Comparison of ENCODE assay signal across 16 cellular contexts in genomic region chr2:7847321-7847720, GRCh38.
A peak's percentile ranks its signal among the peaks of the same experiment; 100 is the strongest.
DNase-seq lines count a peak whose midpoint lies in the region; ATAC-seq and TF ChIP-seq lines count a peak whose summit lies in the region.
"Had no signal": no experiment of that assay in that cellular context is flagged by ENCODE, and none has a peak within 500 bp of the region (broad histone marks: within the 10 kb centered on the region; RNA-seq: fewer than 3 reads in every experiment).

No MANE protein-coding gene starts in this region.

- no peaks in the 10 kb centered on the region for H4K20me1 ChIP-seq in IMR-90 (ENCODE audit: insufficient read depth, low read length)
- no peaks in the 10 kb centered on the region for H4K20me1 ChIP-seq in osteoblast (ENCODE audit: insufficient read depth, low read length)

- peak overlapping the region in 1 of 2 experiments; percentile 63; a peak in 1 of 4 replicates for H4K8ac ChIP-seq in IMR-90 (ENCODE audit: low read depth in 2 of 2, low read length in 2 of 2)

- H3K4me1 ChIP-seq in IMR-90 (ENCODE audit: control insufficient read depth, insufficient read depth, low read length) = peaks cover 8% of the 10 kb centered on the region
- peaks cover 7 to 9% of the 10 kb centered on the region in 2 donors for H3K4me1 ChIP-seq in adrenal gland (replicated peaks in 1 of 2)
- H3K4me1 ChIP-seq in osteoblast (ENCODE audit: insufficient read depth, low read length) = peaks cover 30% of the 10 kb centered on the region

- in situ Hi-C loops in IMR-90 (cut with MboI; ENCODE audit: low sequenced_read_pairs) = loop anchor here (25.0 kb wide), 1 partner anchor 840 kb away; the partner anchor contains the start of gene ID2

- CTCF ChIA-PET in IMR-90 (lab: Yijun Ruan, JAX) = interaction anchor here (0.6 to 2.7 kb wide), 3 partner anchors 11 to 415 kb away, joined by 4 to 8 read pairs (median 5); no protein-coding TSS in a partner anchor
- CTCF ChIA-PET in CD4-positive, alpha-beta T cell (lab: Charles Lee) = no interaction called here

- H3K27me3 ChIP-seq in IMR-90 (ENCODE audit: control insufficient read depth, insufficient read depth, low read length) (no peaks in the 10 kb centered on the region), adrenal gland (no peaks in the 10 kb centered on the region), osteoblast (ENCODE audit: insufficient read depth, low read length) (no peaks in the 10 kb centered on the region)
- no peaks in the 10 kb centered on the region for H3K27me3 ChIP-seq in CD4-positive, alpha-beta T cell (ENCODE audit: control insufficient read depth, insufficient read depth, low read length)

- no peaks in the 10 kb centered on the region for H3K79me1 ChIP-seq in IMR-90 (ENCODE audit: low read depth in 1 of 2, low read length in 2 of 2)

- H3K23ac ChIP-seq in IMR-90 (ENCODE audit: low read depth, low read length) = peak overlapping the region; percentile 31; the same call in 1 of the 2 replicates

- H3K4me3 ChIP-seq in IMR-90 (ENCODE audit: insufficient read depth, low read depth, low read length) (no peak overlapping the region), adrenal gland (no peak overlapping the region), osteoblast (ENCODE audit: insufficient read depth, low read length) (no peak overlapping the region)
- H3K4me3 ChIP-seq: mucosa of descending colon had no signal

- peak overlapping the region; percentile 38 for H2AFZ ChIP-seq in IMR-90 (replicated peaks; ENCODE audit: low read length, poor library complexity)
- H2AFZ ChIP-seq in osteoblast (ENCODE audit: low read length) = no peak overlapping the region

- POLR2A ChIA-PET in IMR-90 (lab: Charles Lee; ENCODE audit: unreplicated experiment) = no interaction called here
- POLR2A ChIA-PET in CD4-positive, alpha-beta T cell (lab: Charles Lee) = no interaction called here

- H3K27ac ChIP-seq in IMR-90 (ENCODE audit: insufficient read depth, low read length) (no peak overlapping the region), adrenal gland (peak overlapping the region in 3 of 5 donors; percentile 23 to 66 (median 61)), osteoblast (ENCODE audit: low read depth, low read length) (peak overlapping the region; percentile 24)
- no peak overlapping the region for H3K27ac ChIP-seq in CD4-positive, alpha-beta T cell (ENCODE audit: low read depth, low read length)

- H3K9ac ChIP-seq in IMR-90 (ENCODE audit: low read depth, low read length) = no peak overlapping the region

- no CpG with 5 or more reads among the region's 4 CpGs for WGBS in IMR-90 (ENCODE audit: extremely low coverage in 2 of 2, insufficient read length in 1 of 2), 2 experiments
- 81 to 86% (median 84%) methylated on average over 4 of the region's 4 CpGs for WGBS in adrenal gland, 4 donors

- H3K36me3 ChIP-seq in IMR-90 (ENCODE audit: control insufficient read depth, insufficient read depth, low read length) (no peaks in the 10 kb centered on the region), adrenal gland (replicated peaks in 1 of 2) (no peaks in the 10 kb centered on the region), osteoblast (ENCODE audit: insufficient read depth, low read length) (no peaks in the 10 kb centered on the region)

- H4K5ac ChIP-seq in IMR-90 (ENCODE audit: low read depth, low read length) = no peak overlapping the region

- TF ChIP-seq POLR2A in IMR-90 (IDR thresholded peaks at IDR 0.05; ENCODE audit: low read depth, low read length) (no peak), adrenal gland (IDR thresholded peaks at IDR 0.05) (no peak)

- peaks cover 7 to 8% of the 10 kb centered on the region in 2 donors for H3K36me3 Mint-ChIP-seq in activated T-cell treated with anti-CD3 and anti-CD28 coated beads, Interleukin-2, amount 50 U/mL, for 72 hours (ENCODE audit: insufficient read depth in 2 of 2)
- peaks cover 2% of the 10 kb centered on the region for H3K36me3 Mint-ChIP-seq in T-helper 17 cell (ENCODE audit: low read depth)
- no peaks in the 10 kb centered on the region for H3K36me3 Mint-ChIP-seq in CD4-positive, alpha-beta T cell (ENCODE audit: low read depth)

- H3K27ac Mint-ChIP-seq in activated T-cell treated with anti-CD3 and anti-CD28 coated beads, Interleukin-2, amount 50 U/mL, for 72 hours = peak overlapping the region; percentile 99
- H3K27ac Mint-ChIP-seq in T-helper 17 cell = no peak overlapping the region
- H3K27ac Mint-ChIP-seq in CD4-positive, alpha-beta T cell = no peak overlapping the region

- H3K4me2 ChIP-seq in IMR-90 (ENCODE audit: low read depth, low read length) (no peak overlapping the region), osteoblast (ENCODE audit: insufficient read depth, low read length) (peak overlapping the region; percentile 52)

- H3K4me1 Mint-ChIP-seq in activated T-cell treated with anti-CD3 and anti-CD28 coated beads, Interleukin-2, amount 50 U/mL, for 72 hours (ENCODE audit: low read depth) = peaks cover 75% of the 10 kb centered on the region
- peaks cover 5% of the 10 kb centered on the region for H3K4me1 Mint-ChIP-seq in T-helper 17 cell
- H3K4me1 Mint-ChIP-seq in CD4-positive, alpha-beta T cell (ENCODE audit: low read depth) = peaks cover 6% of the 10 kb centered on the region

- no peaks in the 10 kb centered on the region for H3K79me2 ChIP-seq in osteoblast (ENCODE audit: insufficient read depth, low read length)

- peak in 1 of 2 donors; percentile 3 for ATAC-seq in activated T-cell treated with anti-CD3 and anti-CD28 coated beads, Interleukin-2, amount 50 U/mL, for 72 hours (replicated peaks in 1 of 2)
- no peak for ATAC-seq in IMR-90 (ENCODE audit: low read depth)
- no peak for ATAC-seq in T-helper 17 cell
- ATAC-seq in CD4-positive, alpha-beta T cell (ENCODE audit: poor library complexity) = no peak
- no peak for ATAC-seq in HG02763 (IDR thresholded peaks at IDR 0.05; ENCODE audit: unreplicated experiment)
- ATAC-seq: mucosa of descending colon had no signal

- dilution Hi-C loops in IMR-90 (cut with HindIII; ENCODE audit: low sequenced_read_pairs, unreplicated experiment) = no loop called here

- H3K56ac ChIP-seq in IMR-90 (ENCODE audit: extremely low read depth, insufficient read depth, low read length) = no peak overlapping the region

- H2BK5ac ChIP-seq in IMR-90 (ENCODE audit: low read depth, low read length, poor library complexity, severe bottlenecking) = peak overlapping the region; percentile 54

- peak overlapping the region; percentile 88 for H3K14ac ChIP-seq in IMR-90 (replicated peaks; ENCODE audit: low read depth, low read length)

- H3K9me3 Mint-ChIP-seq in activated T-cell treated with anti-CD3 and anti-CD28 coated beads, Interleukin-2, amount 50 U/mL, for 72 hours = no peaks in the 10 kb centered on the region
- H3K9me3 Mint-ChIP-seq in CD4-positive, alpha-beta T cell = no peaks in the 10 kb centered on the region

- H2AK5ac ChIP-seq in IMR-90 (ENCODE audit: low read depth, low read length) = peak overlapping the region; percentile 96; the same call in 1 of the 2 replicates

- H3K4me3 Mint-ChIP-seq in activated T-cell treated with anti-CD3 and anti-CD28 coated beads, Interleukin-2, amount 50 U/mL, for 72 hours = peak overlapping the region; percentile 72 to 88
- no peak overlapping the region for H3K4me3 Mint-ChIP-seq in T-helper 17 cell
- H3K4me3 Mint-ChIP-seq in CD4-positive, alpha-beta T cell = no peak overlapping the region

- no peaks in the 10 kb centered on the region for H3K27me3 Mint-ChIP-seq in activated T-cell treated with anti-CD3 and anti-CD28 coated beads, Interleukin-2, amount 50 U/mL, for 72 hours (ENCODE audit: low read depth)
- H3K27me3 Mint-ChIP-seq in T-helper 17 cell = no peaks in the 10 kb centered on the region
- no peaks in the 10 kb centered on the region for H3K27me3 Mint-ChIP-seq in CD4-positive, alpha-beta T cell

- no TSS peak for BruUV-seq in IMR-90 (replicated peaks; lab: Mats Ljungman, UMichigan)

- H3K9me3 ChIP-seq in IMR-90 (ENCODE audit: control insufficient read depth, insufficient read depth, low read length) = no peaks in the 10 kb centered on the region
- no peaks in the 10 kb centered on the region for H3K9me3 ChIP-seq in adrenal gland (replicated peaks in 1 of 3)
- no peaks in the 10 kb centered on the region for H3K9me3 ChIP-seq in osteoblast (ENCODE audit: low read depth, low read length)
- H3K9me3 ChIP-seq in T-helper 17 cell (ENCODE audit: control insufficient read depth, low read length, poor library complexity, severe bottlenecking) = no peaks in the 10 kb centered on the region
- no peaks in the 10 kb centered on the region for H3K9me3 ChIP-seq in CD4-positive, alpha-beta T cell (ENCODE audit: control insufficient read depth, low read length)
- H3K9me3 ChIP-seq: mucosa of descending colon had no signal

- peak overlapping the region; percentile 86 for H4K91ac ChIP-seq in IMR-90 (ENCODE audit: insufficient read depth, low read depth, low read length)

- peaks cover 12% of the 10 kb centered on the region; the same call in 1 of the 2 replicates for H3K9me1 ChIP-seq in IMR-90 (ENCODE audit: insufficient read depth, low read length)

- peak overlapping the region; percentile 86 for H3K4ac ChIP-seq in IMR-90 (ENCODE audit: low read depth, low read length)

- H3K18ac ChIP-seq in IMR-90 (ENCODE audit: low read depth, low read length) = peak overlapping the region; percentile 39; the same call in 1 of the 2 replicates

- intact Hi-C loops in IMR-90 (cut with micrococcal nuclease) = loop anchor here (5.0 kb wide), 1 partner anchor 835 kb away; the partner anchor contains the start of gene ID2
- intact Hi-C loops in adrenal gland (cut with DNase I) = no loop called here
- intact Hi-C loops in CD4-positive, alpha-beta T cell (cut with DNase I, micrococcal nuclease) = no loop called here

- H2BK15ac ChIP-seq in IMR-90 (ENCODE audit: low read depth, low read length) = peak overlapping the region; percentile 53; the same call in 1 of the 3 replicates

- DNase-seq in activated T-cell treated with anti-CD3 and anti-CD28 coated beads, Interleukin-2, amount 50 U/mL, for 72 hours = no peak
- DNase-seq in activated T-cell treated with anti-CD3 and anti-CD28 coated beads, Interleukin-2, amount 50 U/mL, for 48 hours = no peak
- DNase-seq in IMR-90 (peak; percentile 5), adrenal gland (no peak), osteoblast (ENCODE audit: insufficient read length, low spot score, missing footprints) (no peak), T-helper 17 cell (no peak)
- DNase-seq in CD4-positive, alpha-beta T cell = no peak
- DNase-seq: activated CD4-positive, alpha-beta T cell treated with anti-CD3 and anti-CD28 coated beads, Interleukin-2, amount 50 U/mL, for 48 hours; DMS153; effector CD8-positive, alpha-beta T cell; GF-D8; KBM-7; mucosa of descending colon; NCI-H2029; NK-92 treated with Interleukin-12 subunit alpha and Interleukin-12 subunit beta, amount 100 ng/mL, for 24 hours had no signal

- TF ChIP-seq CTCF in IMR-90 (conservative IDR thresholded peaks at IDR 0.05; ENCODE audit: low read depth, low read length) = no peak
- no peak for TF ChIP-seq CTCF in adrenal gland (IDR thresholded peaks at IDR 0.05)
- TF ChIP-seq CTCF in osteoblast (IDR thresholded peaks at IDR 0.05; ENCODE audit: extremely low read depth, low read depth, low read length) = no peak
- TF ChIP-seq CTCF in CD4-positive, alpha-beta T cell (IDR thresholded peaks at IDR 0.05) = no peak

- peak overlapping the region; percentile 88 for H2BK20ac ChIP-seq in IMR-90 (ENCODE audit: low read depth, low read length)

- H2BK120ac ChIP-seq in IMR-90 (ENCODE audit: low read depth, low read length) = peak overlapping the region; percentile 92

- no peak for TF ChIP-seq RAD21 in IMR-90 (IDR thresholded peaks at IDR 0.05; ENCODE audit: low read length)

- no peak overlapping the region for H2AK9ac ChIP-seq in IMR-90 (replicated peaks; ENCODE audit: low read depth, low read length, poor library complexity)

Comparison
In these comparisons a context has a peak if more than half of its experiments do, and no peak if none do; other contexts are left out.
1. H3K4me3 Mint-ChIP-seq: peak in activated T-cell treated with anti-CD3 and anti-CD28 coated beads, Interleukin-2, amount 50 U/mL, for 72 hours (2 of 2); none in T-helper 17 cell (single experiment) and CD4-positive, alpha-beta T cell (single experiment).
2. H3K27ac ChIP-seq: peak in adrenal gland (3 of 5) and osteoblast (single experiment); none in IMR-90 (single experiment) and CD4-positive, alpha-beta T cell (single experiment).